10 cellular contexts compared by ENCODE assay signal in genomic region chr19:28242317-28242927, GRCh38.
DNase-seq lines count a peak whose midpoint lies in the region; ATAC-seq and TF ChIP-seq lines count a peak whose summit lies in the region.
"Had no signal": no experiment of that assay in that cellular context is flagged by ENCODE, and none has a peak within 500 bp of the region (broad histone marks: within the 10 kb centered on the region; RNA-seq: fewer than 3 reads in every experiment).

No MANE protein-coding gene starts in this region.

- no peak overlapping the region for H3K27ac ChIP-seq in A673 (ENCODE audit: low read depth, low read length, poor library complexity, severe bottlenecking)

- H3K4me3 Mint-ChIP-seq in endothelial cell (ENCODE audit: unreplicated experiment), result no peak overlapping the region
- H3K4me3 Mint-ChIP-seq in T-helper 2 cell treated with Interferon-gamma antibody and Interleukin-4, amounts not matched to agents 5 μg/mL and 100 μg/mL, for 36 hours, result no peak overlapping the region

- H3K27me3 ChIP-seq in A673 (replicated peaks; ENCODE audit: insufficient read depth, low read depth, low read length, poor library complexity) (no peaks in the 10 kb centered on the region), GM06990 (replicated peaks; ENCODE audit: control insufficient read depth, insufficient read depth, low read length) (no peaks in the 10 kb centered on the region)

- POLR2A ChIA-PET in A673 (lab: Charles Lee; ENCODE audit: low non-redundant PET), result no interaction called here

- CTCF ChIA-PET in A673 (lab: Charles Lee), result no interaction called here

- H3K4me3 ChIP-seq in A673 (ENCODE audit: low read depth, low read length, poor library complexity, severe bottlenecking), result no peak overlapping the region
- no peak overlapping the region for H3K4me3 ChIP-seq in GM06990 (replicated peaks; ENCODE audit: low read depth, low read length)
- H3K4me3 ChIP-seq: HAP-1 had no signal

- H3K9me3 ChIP-seq in A673 (ENCODE audit: low read depth, low read length, poor library complexity, severe bottlenecking), result peaks cover 8% of the 10 kb centered on the region

- H3K4me1 Mint-ChIP-seq in endothelial cell (ENCODE audit: unreplicated experiment), result peaks cover 3% of the 10 kb centered on the region
- H3K4me1 Mint-ChIP-seq in T-helper 2 cell treated with Interferon-gamma antibody and Interleukin-4, amounts not matched to agents 5 μg/mL and 100 μg/mL, for 36 hours (ENCODE audit: low read depth), result no peaks in the 10 kb centered on the region

- intact Hi-C loops in A673 (cut with micrococcal nuclease; ENCODE audit: unreplicated experiment), result loop anchor here (5.0 to 10.0 kb wide), 2 partner anchors 85 to 472 kb away; no protein-coding TSS in a partner anchor

- H3K36me3 Mint-ChIP-seq in endothelial cell (ENCODE audit: low read depth, unreplicated experiment), result no peaks in the 10 kb centered on the region
- no peaks in the 10 kb centered on the region for H3K36me3 Mint-ChIP-seq in T-helper 2 cell treated with Interferon-gamma antibody and Interleukin-4, amounts not matched to agents 5 μg/mL and 100 μg/mL, for 36 hours (ENCODE audit: low read depth)
- H3K36me3 Mint-ChIP-seq: activated naive CD4-positive, alpha-beta T cell treated with anti-CD3 and anti-CD28 coated beads, Interleukin-2, amount 50 U/mL, for 72 hours had no signal

- no peak overlapping the region for H3K27ac Mint-ChIP-seq in endothelial cell (ENCODE audit: unreplicated experiment)
- H3K27ac Mint-ChIP-seq in T-helper 2 cell treated with Interferon-gamma antibody and Interleukin-4, amounts not matched to agents 5 μg/mL and 100 μg/mL, for 36 hours, result no peak overlapping the region
- H3K27ac Mint-ChIP-seq: activated naive CD4-positive, alpha-beta T cell treated with anti-CD3 and anti-CD28 coated beads, Interleukin-2, amount 50 U/mL, for 72 hours had no signal

- peak; percentile 43 for DNase-seq in A673 (ENCODE audit: low spot score)
- DNase-seq in GM06990 (ENCODE audit: extremely low read depth, insufficient read length), result no peak
- peak; percentile 67 for DNase-seq in NCI-H82 (lab: John Stamatoyannopoulos, UW)
- peak; percentile 58 for DNase-seq in endothelial cell (ENCODE audit: low spot score)
- DNase-seq in pons (ENCODE audit: low spot score), result peak; percentile 51
- DNase-seq in T-helper 2 cell treated with Interferon-gamma antibody and Interleukin-4, amounts not matched to agents 5 μg/mL and 100 μg/mL, for 36 hours (ENCODE audit: low spot score), result no peak

- H3K36me3 ChIP-seq in A673 (ENCODE audit: insufficient read depth, low read length, poor library complexity, severe bottlenecking) (no peaks in the 10 kb centered on the region), GM06990 (ENCODE audit: control insufficient read depth, insufficient read depth, low read length) (no peaks in the 10 kb centered on the region)
- H3K36me3 ChIP-seq: HAP-1 had no signal

- no peaks in the 10 kb centered on the region for H3K27me3 Mint-ChIP-seq in endothelial cell (ENCODE audit: unreplicated experiment)
- H3K27me3 Mint-ChIP-seq in T-helper 2 cell treated with Interferon-gamma antibody and Interleukin-4, amounts not matched to agents 5 μg/mL and 100 μg/mL, for 36 hours (ENCODE audit: low read depth), result no peaks in the 10 kb centered on the region

- ATAC-seq in GM21825 (IDR thresholded peaks at IDR 0.05; ENCODE audit: unreplicated experiment) (no peak), GM21723 (IDR thresholded peaks at IDR 0.05; ENCODE audit: unreplicated experiment) (no peak)
- ATAC-seq: activated naive CD4-positive, alpha-beta T cell treated with anti-CD3 and anti-CD28 coated beads, Interleukin-2, amount 50 U/mL, for 72 hours had no signal

- H3K9me3 Mint-ChIP-seq in endothelial cell (ENCODE audit: unreplicated experiment), result no peaks in the 10 kb centered on the region
- H3K9me3 Mint-ChIP-seq in T-helper 2 cell treated with Interferon-gamma antibody and Interleukin-4, amounts not matched to agents 5 μg/mL and 100 μg/mL, for 36 hours, result no peaks in the 10 kb centered on the region

- TF ChIP-seq CTCF in A673 (conservative IDR thresholded peaks at IDR 0.05; ENCODE audit: low read depth, low read length) (peak; percentile 59), GM06990 (IDR thresholded peaks at IDR 0.05; ENCODE audit: insufficient read depth, low read length, poor library complexity, severe bottlenecking) (peak; percentile 68), endothelial cell (IDR thresholded peaks at IDR 0.05; ENCODE audit: unreplicated experiment) (peak; percentile 81)

- no peaks in the 10 kb centered on the region for H3K4me1 ChIP-seq in A673 (ENCODE audit: insufficient read depth, low read length, poor library complexity, severe bottlenecking)
- H3K4me1 ChIP-seq: HAP-1 had no signal

- no TSS peak for BruUV-seq in A673 (replicated peaks; lab: Mats Ljungman, UMichigan)

Comparison
In these comparisons a context has a peak if more than half of its experiments do, and no peak if none do; other contexts are left out.
1. DNase-seq: peak in A673 (single experiment), NCI-H82 (single experiment), endothelial cell (single experiment) and pons (single experiment); none in GM06990 (single experiment) and T-helper 2 cell treated with Interferon-gamma antibody and Interleukin-4, amounts not matched to agents 5 μg/mL and 100 μg/mL, for 36 hours (single experiment).
2. Peak in every context shown above with its lines, with median percentiles within 50 percentile points of each other: CTCF ChIP-seq.